31 cellular contexts compared by ENCODE assay signal in genomic region chr14:29618323-29619067, GRCh38.
"Had no signal": no experiment of that assay in that cellular context is flagged by ENCODE, and none has a peak within 500 bp of the region (broad histone marks: within the 10 kb centered on the region; RNA-seq: fewer than 3 reads in every experiment).

No MANE protein-coding gene starts in this region.

- H3K4me1 ChIP-seq: SJSA1 had no signal

- DNase-seq: Kasumi-1, KG1, MG63, NCI-H1048, NCI-H1092 treated with DMSO at 0.1 percent for 48 hours, NCI-H1105 treated with DMSO at 0.1 percent for 48 hours, NCI-H1417, NCI-H1436, NCI-H146, NCI-H1694, NCI-H187, NCI-H1930, NCI-H2029 treated with DMSO at 0.1 percent for 48 hours, NCI-H2081 treated with DMSO at 0.1 percent for 48 hours, NCI-H2171 treated with DMSO at 0.1 percent for 48 hours, NCI-H2227 treated with DMSO at 0.1 percent for 48 hours, NCI-H345, NCI-H446, NCI-H510A treated with DMSO at 0.1 percent for 48 hours, NCI-H524 treated with DMSO at 0.1 percent for 48 hours, NCI-H526 treated with DMSO at 0.1 percent for 48 hours, NCI-H774, PC-9, Right ventricle myocardium superior, SHP77 treated with DMSO at 0.1 percent for 48 hours, SK-N-SH, SW 1271, T-helper 1 cell had no signal

- H3K9me3 ChIP-seq: MG63, SJSA1, SK-N-SH had no signal

- ATAC-seq: Panc1 had no signal

- H3K36me3 ChIP-seq: MG63, SJSA1 had no signal

- H3K27ac ChIP-seq: PC-9, SJSA1 had no signal

- FAIRE-seq: RCC 7860 had no signal

- H3K27me3 ChIP-seq: MG63, SJSA1 had no signal

- H3K4me3 ChIP-seq: MG63, PC-9, SJSA1 had no signal
